12 cellular contexts compared by ENCODE assay signal in genomic region chr10:100909506-100910260, GRCh38. TPM values are rescaled to one million over a fixed set of nuclear protein-coding genes. Genes with fewer than 3 reads are reported as not detected.
DNase-seq lines count a peak whose midpoint lies in the region; FAIRE-seq and TF ChIP-seq lines count a peak whose summit lies in the region.
"Had no signal": no experiment of that assay in that cellular context is flagged by ENCODE, and none has a peak within 500 bp of the region (broad histone marks: within the 10 kb centered on the region; RNA-seq: fewer than 3 reads in every experiment).

No MANE protein-coding gene starts in this region.

- peak overlapping the region in 4 of 5 experiments; percentile 4 to 90 (median 50) for H3K4me3 Mint-ChIP-seq in brain
- no peak overlapping the region for H3K4me3 Mint-ChIP-seq in neural progenitor cell

- H3K9me3 ChIP-seq in neural progenitor cell (ENCODE audit: low read depth), result no peaks in the 10 kb centered on the region
- H3K9me3 ChIP-seq: adrenal gland, neutrophil had no signal

- H3K4me1 ChIP-seq in neural progenitor cell, result peaks cover 37% of the 10 kb centered on the region

- peak overlapping the region; percentile 10 for H2AFZ ChIP-seq in neural progenitor cell (replicated peaks)

- H3K36me3 Mint-ChIP-seq in brain (peaks cover 4% of the 10 kb centered on the region), neural progenitor cell (no peaks in the 10 kb centered on the region)

- no peaks in the 10 kb centered on the region for H3K36me3 ChIP-seq in neural progenitor cell
- H3K36me3 ChIP-seq: adrenal gland, neutrophil had no signal

- peaks cover 0 to 4% (median 0%) of the 10 kb centered on the region in 5 experiments for H3K9me3 Mint-ChIP-seq in brain
- H3K9me3 Mint-ChIP-seq in neural progenitor cell, result no peaks in the 10 kb centered on the region

- no peak overlapping the region for H3K27ac ChIP-seq in neural progenitor cell
- H3K27ac ChIP-seq: neutrophil had no signal

- peaks cover 28% of the 10 kb centered on the region for H3F3A ChIP-seq in neural progenitor cell (ENCODE audit: low read depth)

- DNase-seq in G401 (ENCODE audit: low spot score) (peak; percentile 41), NCI-H2227 (lab: John Stamatoyannopoulos, UW; ENCODE audit: unreplicated experiment) (peak; percentile 6), neural progenitor cell (ENCODE audit: low spot score) (peak; percentile 41), HT-29 (ENCODE audit: low spot score) (no peak), GM12892 (ENCODE audit: insufficient read length) (no peak), MV-4-11 (lab: John Stamatoyannopoulos, UW) (no peak), DMS153 treated with DMSO at 0.1 percent for 48 hours (lab: John Stamatoyannopoulos, UW; ENCODE audit: unreplicated experiment) (no peak)
- DNase-seq: adrenal gland; stimulated activated CD4-positive, alpha-beta T cell treated with anti-CD3 and anti-CD28 coated beads, Interleukin-2, amount 100 ng/mL, for 48 hours had no signal

- peaks cover 14% of the 10 kb centered on the region for H3K79me2 ChIP-seq in neural progenitor cell (ENCODE audit: low read depth)

- peak overlapping the region; percentile 28 for H3K4me2 ChIP-seq in neural progenitor cell

- H3K4me1 Mint-ChIP-seq in brain (peaks cover 50% of the 10 kb centered on the region), neural progenitor cell (peaks cover 39% of the 10 kb centered on the region)

- no peak for TF ChIP-seq POLR2A in GM12892 (IDR thresholded peaks at IDR 0.05; ENCODE audit: low read depth, low read length)

- peaks cover 10% of the 10 kb centered on the region for H4K20me1 ChIP-seq in neural progenitor cell (ENCODE audit: low read depth)

- H3K27ac Mint-ChIP-seq in brain (peak overlapping the region; percentile 23 to 90 (median 72)), neural progenitor cell (peak overlapping the region; percentile 55)

- H3K4me3 ChIP-seq in neural progenitor cell, result no peak overlapping the region
- H3K4me3 ChIP-seq: adrenal gland had no signal

- TF ChIP-seq CTCF in brain (conservative IDR thresholded peaks at IDR 0.05) (no peak), neural progenitor cell (IDR thresholded peaks at IDR 0.05) (no peak)

- in situ Hi-C loops in G401 (cut with HindIII; ENCODE audit: low sequenced_read_pairs), result no loop called here

- no peak for FAIRE-seq in GM12892 (lab: Jason Lieb, UNC)
- FAIRE-seq: GM18507 had no signal

- no peak overlapping the region for H3K9ac ChIP-seq in neural progenitor cell

- H3K27me3 ChIP-seq in neural progenitor cell, result no peaks in the 10 kb centered on the region
- H3K27me3 ChIP-seq: adrenal gland had no signal

- peaks cover 10% of the 10 kb centered on the region for H3K27me3 Mint-ChIP-seq in brain
- peaks cover 2% of the 10 kb centered on the region for H3K27me3 Mint-ChIP-seq in neural progenitor cell (ENCODE audit: insufficient read depth, low read depth)

RNA-seq across cellular contexts. Expression of gene SLF2, which starts 3.1 kb away (rescaled TPM):
- 37.0 and 46.2 TPM in 2 replicates for total RNA-seq in G401 (2014; rRNA removed; shearing (Covaris generic))
- polyA plus RNA-seq in brain (ENCODE audit: insufficient read depth, low read depth, low replicate concordance), result 6.9 TPM
- total RNA-seq in neural progenitor cell (ENCODE audit: low replicate concordance), result 15.5 and 19.5 TPM in 2 replicates
- total RNA-seq in HT-29 (2014; rRNA removed; shearing (Covaris generic)), result 15.7 and 19.4 TPM in 2 replicates
- 16.2 TPM for polyA plus RNA-seq in GM12892 (2012; ENCODE audit: missing spikeins)

RNA-seq across cellular contexts. Expression of gene SEMA4G, which starts 59.6 kb away (rescaled TPM):
- total RNA-seq in G401 (2014; rRNA removed; shearing (Covaris generic)), result 15.3 and 36.2 TPM in 2 replicates
- 8.4 TPM for polyA plus RNA-seq in brain (ENCODE audit: insufficient read depth, low read depth, low replicate concordance)
- 2.3 and 5.4 TPM in 2 replicates for total RNA-seq in neural progenitor cell (ENCODE audit: low replicate concordance)
- total RNA-seq in HT-29 (2014; rRNA removed; shearing (Covaris generic)), result 24.6 and 29.6 TPM in 2 replicates
- polyA plus RNA-seq in GM12892 (2012; ENCODE audit: missing spikeins), result 1.2 TPM

Comparison
In these comparisons a context has a peak if more than half of its experiments do, and no peak if none do; other contexts are left out.
1. DNase-seq: peak in G401 (single experiment), NCI-H2227 (single experiment) and neural progenitor cell (single experiment); none in HT-29 (single experiment), GM12892 (single experiment), MV-4-11 (single experiment) and DMS153 treated with DMSO at 0.1 percent for 48 hours (single experiment).